ENCODE assay signal across 2 cellular contexts in genomic region chr5:32182463-32183081, GRCh38.
TF ChIP-seq lines count a peak whose summit lies in the region.

No MANE protein-coding gene starts in this region.

TF ChIP-seq in HEK293, 187 proteins besides CTCF, POLR2A, EP300 and RAD21 (continued from another document):
- no peak for TF ChIP-seq ZFP69B (tag by site-specific recombination; IDR thresholded peaks at IDR 0.05)
- no peak for TF ChIP-seq ZNF843 (tag by site-specific recombination; IDR thresholded peaks at IDR 0.05)
- TF ChIP-seq ZNF184 (tag by site-specific recombination; IDR thresholded peaks at IDR 0.05), result no peak
- no peak for TF ChIP-seq ZSCAN16 (tag by site-specific recombination; IDR thresholded peaks at IDR 0.05)

TF ChIP-seq in HepG2, 621 proteins besides CTCF, POLR2A, EP300 and RAD21 (continued from another document):
- TF ChIP-seq ZNF496 (CRISPR knock-in tag; IDR thresholded peaks at IDR 0.05; ENCODE audit: insufficient replicate concordance) (no peak), ZNF33B (CRISPR knock-in tag; IDR thresholded peaks at IDR 0.05) (no peak), ZNF652 (CRISPR knock-in tag; IDR thresholded peaks at IDR 0.05; ENCODE audit: borderline replicate concordance, low read depth) (no peak)
- TF ChIP-seq, protein P1, sequence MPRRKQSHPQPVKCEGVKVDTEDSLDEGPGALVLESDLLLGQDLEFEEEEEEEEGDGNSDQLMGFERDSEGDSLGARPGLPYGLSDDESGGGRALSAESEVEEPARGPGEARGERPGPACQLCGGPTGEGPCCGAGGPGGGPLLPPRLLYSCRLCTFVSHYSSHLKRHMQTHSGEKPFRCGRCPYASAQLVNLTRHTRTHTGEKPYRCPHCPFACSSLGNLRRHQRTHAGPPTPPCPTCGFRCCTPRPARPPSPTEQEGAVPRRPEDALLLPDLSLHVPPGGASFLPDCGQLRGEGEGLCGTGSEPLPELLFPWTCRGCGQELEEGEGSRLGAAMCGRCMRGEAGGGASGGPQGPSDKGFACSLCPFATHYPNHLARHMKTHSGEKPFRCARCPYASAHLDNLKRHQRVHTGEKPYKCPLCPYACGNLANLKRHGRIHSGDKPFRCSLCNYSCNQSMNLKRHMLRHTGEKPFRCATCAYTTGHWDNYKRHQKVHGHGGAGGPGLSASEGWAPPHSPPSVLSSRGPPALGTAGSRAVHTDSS (CRISPR knock-in tag; conservative IDR thresholded peaks at IDR 0.05), result no peak
